In genomic region chr1:55717111-55717510, GRCh38 we compare ENCODE assay signal across 31 cellular contexts.
DNase-seq lines count a peak whose midpoint lies in the region; FAIRE-seq and TF ChIP-seq lines count a peak whose summit lies in the region.
"Had no signal": no experiment of that assay in that cellular context is flagged by ENCODE, and none has a peak within 500 bp of the region (broad histone marks: within the 10 kb centered on the region; RNA-seq: fewer than 3 reads in every experiment).

No MANE protein-coding gene starts in this region.

- H3K9me2 ChIP-seq in GM23248 (ENCODE audit: insufficient read depth), result no peaks in the 10 kb centered on the region

- H3K4me1 Mint-ChIP-seq in astrocyte (ENCODE audit: low read depth, unreplicated experiment), result peaks cover 23% of the 10 kb centered on the region
- H3K4me1 Mint-ChIP-seq: immature natural killer cell had no signal

- H3K36me3 ChIP-seq in GM23248 (ENCODE audit: low read depth) (no peaks in the 10 kb centered on the region), astrocyte (ENCODE audit: insufficient read depth, low read length) (no peaks in the 10 kb centered on the region), subcutaneous abdominal adipose tissue (ENCODE audit: control insufficient read depth in 5 of 5, insufficient read depth in 5 of 5, low read length in 5 of 5) (no peaks in the 10 kb centered on the region)
- H3K36me3 ChIP-seq: gastrocnemius medialis, left lung, thoracic aorta, WERI-Rb-1 had no signal

- peak; percentile 52 for FAIRE-seq in astrocyte (lab: Jason Lieb, UNC)
- FAIRE-seq: colon, GM19239 had no signal

- no peak overlapping the region for H3K27ac Mint-ChIP-seq in astrocyte (ENCODE audit: unreplicated experiment)
- H3K27ac Mint-ChIP-seq: activated T-cell treated with anti-CD3 and anti-CD28 coated beads, Interleukin-2, amount 50 U/mL, for 24 hours; immature natural killer cell; progenitor cell of endocrine pancreas had no signal

- no peak for TF ChIP-seq CTCF in astrocyte (IDR thresholded peaks at IDR 0.05; ENCODE audit: insufficient read depth, low read depth, low read length)
- no peak for TF ChIP-seq CTCF in fibroblast of villous mesenchyme (IDR thresholded peaks at IDR 0.05; ENCODE audit: insufficient read depth, low read depth, low read length)

- 86 to 94% methylated on average over 3 of the region's 3 CpGs for whole genome bisulfite sequencing in GM23248 (ENCODE audit: low coverage in 1 of 2, low lambda C conversion rate in 2 of 2, missing lambda C conversion rate in 2 of 2), 2 experiments

- H3K27me3 ChIP-seq in GM23248 (replicated peaks; ENCODE audit: insufficient read depth) (no peaks in the 10 kb centered on the region), astrocyte (ENCODE audit: insufficient read depth, low read length) (no peaks in the 10 kb centered on the region), subcutaneous abdominal adipose tissue (ENCODE audit: control insufficient read depth in 5 of 5, insufficient read depth in 4 of 5, low read length in 5 of 5) (no peaks in the 10 kb centered on the region)
- H3K27me3 ChIP-seq: gastrocnemius medialis, left lung had no signal

- no peak overlapping the region for H3K4me3 ChIP-seq in GM23248
- no peak overlapping the region for H3K4me3 ChIP-seq in astrocyte (ENCODE audit: insufficient read depth, low read depth, low read length)
- no peak overlapping the region for H3K4me3 ChIP-seq in fibroblast of villous mesenchyme (ENCODE audit: low read depth, low read length)
- no peak overlapping the region for H3K4me3 ChIP-seq in subcutaneous abdominal adipose tissue (ENCODE audit: low read depth in 1 of 5, low read length in 5 of 5)
- H3K4me3 ChIP-seq: gastrocnemius medialis, left lung, thoracic aorta had no signal

- H3F3A ChIP-seq in GM23248 (ENCODE audit: insufficient read depth), result peaks cover 57% of the 10 kb centered on the region

- H3K27ac ChIP-seq in GM23248 (peak overlapping the region; percentile 97), astrocyte (ENCODE audit: low read depth, low read length) (peak overlapping the region; percentile 38), subcutaneous abdominal adipose tissue (ENCODE audit: low read depth, low read length) (peak overlapping the region; percentile 92)
- H3K27ac ChIP-seq: epithelial cell of prostate, WERI-Rb-1 had no signal

- H3K27me3 Mint-ChIP-seq in astrocyte (ENCODE audit: low read depth, unreplicated experiment), result peaks cover 12% of the 10 kb centered on the region

- H3K9me3 Mint-ChIP-seq in astrocyte (ENCODE audit: unreplicated experiment), result no peaks in the 10 kb centered on the region
- H3K9me3 Mint-ChIP-seq: H9 had no signal

- H3K4me3 Mint-ChIP-seq in astrocyte (ENCODE audit: unreplicated experiment), result no peak overlapping the region
- H3K4me3 Mint-ChIP-seq: activated T-cell treated with anti-CD3 and anti-CD28 coated beads, Interleukin-2, amount 50 U/mL, for 24 hours; brain; H9; immature natural killer cell had no signal

- H3K4me1 ChIP-seq in GM23248 (ENCODE audit: insufficient read depth), result peaks cover 55% of the 10 kb centered on the region
- peaks cover 44% of the 10 kb centered on the region for H3K4me1 ChIP-seq in astrocyte (ENCODE audit: insufficient read depth, low read length)
- peaks cover 10 to 32% (median 28%) of the 10 kb centered on the region in 5 donors for H3K4me1 ChIP-seq in subcutaneous abdominal adipose tissue (ENCODE audit: control insufficient read depth in 5 of 5, insufficient read depth in 5 of 5, low read length in 5 of 5)

- H2AFZ ChIP-seq in GM23248 (no peak overlapping the region; the same call in 1 of the 2 replicates), astrocyte (ENCODE audit: low read depth, low read length) (no peak overlapping the region)

- H3K4me2 ChIP-seq in GM23248 (ENCODE audit: unreplicated experiment), result peak overlapping the region; percentile 44
- H3K4me2 ChIP-seq in astrocyte (ENCODE audit: low read length), result no peak overlapping the region

- DNase-seq in GM23248 (peak; percentile 29), astrocyte (ENCODE audit: low read depth) (peak; percentile 47), fibroblast of villous mesenchyme (ENCODE audit: low read depth) (peak; percentile 83), NCI-H128 (lab: John Stamatoyannopoulos, UW; ENCODE audit: unreplicated experiment) (no peak), NCI-H2107 treated with DMSO at 0.1 percent for 48 hours (lab: John Stamatoyannopoulos, UW; ENCODE audit: unreplicated experiment) (no peak)
- DNase-seq in activated CD8-positive, alpha-beta memory T cell treated with anti-CD3 and anti-CD28 coated beads, Interleukin-2, amount 50 U/mL, for 4 hours, result no peak
- DNase-seq: ACHN; activated CD4-positive, alpha-beta T cell treated with anti-CD3 and anti-CD28 coated beads for 48 hours; activated CD8-positive, alpha-beta memory T cell treated with anti-CD3 and anti-CD28 coated beads for 24 hours; activated T-cell treated with anti-CD3 and anti-CD28 coated beads, Interleukin-2, amount 50 U/mL, for 24 hours; COR-L47; DMS53; effector CD4-positive, alpha-beta T cell; gastrocnemius medialis; GF-D8; H9; hippocampal formation; immature natural killer cell; left lung; mesendoderm; NCI-H1417 treated with DMSO at 0.1 percent for 48 hours; NCI-H446 treated with DMSO at 0.1 percent for 48 hours; stimulated activated naive CD4-positive, alpha-beta T cell; WERI-Rb-1 had no signal

- no peak overlapping the region for H3K9ac ChIP-seq in GM23248
- no peak overlapping the region for H3K9ac ChIP-seq in astrocyte (ENCODE audit: low read length)
- H3K9ac ChIP-seq in subcutaneous abdominal adipose tissue (ENCODE audit: low read length in 5 of 5), result no peak overlapping the region

- H3K9me3 ChIP-seq in GM23248 (ENCODE audit: low read depth), result no peaks in the 10 kb centered on the region
- H3K9me3 ChIP-seq in astrocyte (ENCODE audit: insufficient read depth, low read depth, low read length), result no peaks in the 10 kb centered on the region
- no peaks in the 10 kb centered on the region for H3K9me3 ChIP-seq in subcutaneous abdominal adipose tissue (ENCODE audit: control insufficient read depth in 5 of 5, low read length in 5 of 5)
- H3K9me3 ChIP-seq: gastrocnemius medialis, left lung, thoracic aorta had no signal

- in situ Hi-C loops in GM23248 (cut with MboI), result loop anchor here (25.0 kb wide), 2 partner anchors 370 to 870 kb away; partner anchors contain the start of gene PLPP3

- H4K20me1 ChIP-seq in GM23248 (ENCODE audit: insufficient read depth) (no peaks in the 10 kb centered on the region), astrocyte (ENCODE audit: insufficient read depth, low read length) (no peaks in the 10 kb centered on the region)

- H3K79me2 ChIP-seq in GM23248 (ENCODE audit: insufficient read depth), result no peaks in the 10 kb centered on the region
- no peaks in the 10 kb centered on the region for H3K79me2 ChIP-seq in astrocyte (ENCODE audit: insufficient read depth, low read length)

- no peaks in the 10 kb centered on the region for H3K36me3 Mint-ChIP-seq in astrocyte (ENCODE audit: low read depth, unreplicated experiment)
- H3K36me3 Mint-ChIP-seq: brain, immature natural killer cell had no signal

Comparison
In these comparisons a context has a peak if more than half of its experiments do, and no peak if none do; other contexts are left out.
1. DNase-seq: peak in GM23248 (single experiment), astrocyte (single experiment) and fibroblast of villous mesenchyme (single experiment); none in NCI-H128 (single experiment), activated CD8-positive, alpha-beta memory T cell treated with anti-CD3 and anti-CD28 coated beads, Interleukin-2, amount 50 U/mL, for 4 hours (single experiment) and NCI-H2107 treated with DMSO at 0.1 percent for 48 hours (single experiment).
2. H3K27ac ChIP-seq: peak in every context shown above with its lines; median percentile 97 in GM23248; 92 in subcutaneous abdominal adipose tissue; 38 in astrocyte.